In genomic region chr4:129063640-129064039, GRCh38 we compare ENCODE assay signal across 33 cellular contexts.
"Had no signal": no experiment of that assay in that cellular context is flagged by ENCODE, and none has a peak within 500 bp of the region (broad histone marks: within the 10 kb centered on the region; RNA-seq: fewer than 3 reads in every experiment).

No MANE protein-coding gene starts in this region.

- H3K27ac Mint-ChIP-seq: activated B cell treated with CpG ODN at 0.5 μM for 24 hours; activated CD8-positive, alpha-beta T cell treated with anti-CD3 and anti-CD28 coated beads for 36 hours; activated naive CD4-positive, alpha-beta T cell treated with anti-CD3 and anti-CD28 coated beads for 36 hours; activated naive CD4-positive, alpha-beta T cell treated with anti-CD3 and anti-CD28 coated beads, Interleukin-2, amount 50 U/mL, for 24 hours; activated naive CD8-positive, alpha-beta T cell treated with anti-CD3 and anti-CD28 coated beads, Interleukin-2, amount 10 ng/mL, durations not matched to agents 7 days and 5 days; activated T-helper 1 cell treated with anti-CD3 and anti-CD28 coated beads, Interleukin-12 subunit alpha, Interleukin-12 subunit beta, Interleukin-2, Interleukin-4 antibody, amounts not matched to agents 30 ng/mL and 10 ng/mL and 1 ng/mL, durations not matched to agents 14 hours and 24 hours and 36 hours; activated T-helper 2 cell treated with anti-CD3 and anti-CD28 coated beads, Interferon-gamma antibody, Interleukin-2, Interleukin-4, amounts not matched to agents 10 μg/mL and 5 μg/mL and 100 μg/mL, durations not matched to agents 14 hours and 24 hours and 36 hours; brain; effector memory CD8-positive, alpha-beta T cell; T-helper 17 cell; T-helper 2 cell treated with Interferon-gamma antibody and Interleukin-4, amounts not matched to agents 5 μg/mL and 100 μg/mL, for 36 hours had no signal

- H3K27ac ChIP-seq: ascending aorta, gastrocnemius medialis, heart left ventricle, WERI-Rb-1 had no signal

- DNase-seq: activated B cell treated with CpG ODN at 0.5 μM for 24 hours; activated CD4-positive, alpha-beta T cell treated with anti-CD3 and anti-CD28 coated beads for 48 hours; activated CD4-positive, alpha-beta T cell treated with anti-CD3 and anti-CD28 coated beads, Interleukin-2, amount 50 U/mL, for 1 hour; activated CD4-positive, alpha-beta T cell treated with anti-CD3 and anti-CD28 coated beads, Interleukin-2, amount 50 U/mL, for 48 hours; activated CD8-positive, alpha-beta memory T cell treated with anti-CD3 and anti-CD28 coated beads for 24 hours; activated CD8-positive, alpha-beta memory T cell treated with anti-CD3 and anti-CD28 coated beads, Interleukin-2, amount 50 U/mL, for 4 hours; activated CD8-positive, alpha-beta T cell treated with anti-CD3 and anti-CD28 coated beads for 36 hours; activated effector memory CD4-positive, alpha-beta T cell treated with anti-CD3 and anti-CD28 coated beads, Interleukin-2, amount 50 U/mL, for 16 hours; activated naive CD4-positive, alpha-beta T cell treated with anti-CD3 and anti-CD28 coated beads for 36 hours; activated naive CD8-positive, alpha-beta T cell treated with anti-CD3 and anti-CD28 coated beads, Interleukin-2, amount 10 ng/mL, durations not matched to agents 7 days and 5 days; activated T-cell treated with anti-CD3 and anti-CD28 coated beads, Interleukin-2, amount 50 U/mL, for 1 hour; activated T-cell treated with anti-CD3 and anti-CD28 coated beads, Interleukin-2, amount 50 U/mL, for 48 hours; caudate nucleus; cortex of kidney; dermis blood vessel endothelial cell; effector CD4-positive, alpha-beta T cell; effector memory CD8-positive, alpha-beta T cell; foreskin fibroblast; gastrocnemius medialis; glutamatergic neuron; heart left ventricle; T-helper 1 cell; T-helper 17 cell; T1000; WERI-Rb-1 had no signal

- H3K4me1 Mint-ChIP-seq: activated B cell treated with CpG ODN at 0.5 μM for 24 hours; activated naive CD4-positive, alpha-beta T cell treated with anti-CD3 and anti-CD28 coated beads, Interleukin-2, amount 50 U/mL, for 24 hours; brain; T-helper 17 cell had no signal

- ATAC-seq: activated CD4-positive, CD25-positive, alpha-beta regulatory T cell treated with anti-CD3 and anti-CD28 coated beads, Interleukin-2, amount 50 U/mL, for 24 hours; activated CD8-positive, alpha-beta T cell treated with anti-CD3 and anti-CD28 coated beads for 36 hours; effector memory CD8-positive, alpha-beta T cell; esophagus mucosa; gastrocnemius medialis; heart left ventricle; T-helper 17 cell had no signal

- H3K4me3 ChIP-seq: ascending aorta, gastrocnemius medialis, heart left ventricle had no signal

- H3K27me3 Mint-ChIP-seq: activated B cell treated with CpG ODN at 0.5 μM for 24 hours; activated CD8-positive, alpha-beta T cell treated with anti-CD3 and anti-CD28 coated beads for 36 hours; activated naive CD4-positive, alpha-beta T cell treated with anti-CD3 and anti-CD28 coated beads, Interleukin-2, amount 50 U/mL, for 24 hours; activated naive CD8-positive, alpha-beta T cell treated with anti-CD3 and anti-CD28 coated beads, Interleukin-2, amount 10 ng/mL, durations not matched to agents 7 days and 5 days; effector memory CD8-positive, alpha-beta T cell; T-helper 17 cell had no signal

- H3K4me3 Mint-ChIP-seq: activated B cell treated with CpG ODN at 0.5 μM for 24 hours; activated CD8-positive, alpha-beta T cell treated with anti-CD3 and anti-CD28 coated beads for 36 hours; activated naive CD4-positive, alpha-beta T cell treated with anti-CD3 and anti-CD28 coated beads for 36 hours; activated naive CD4-positive, alpha-beta T cell treated with anti-CD3 and anti-CD28 coated beads, Interleukin-2, amount 50 U/mL, for 24 hours; activated naive CD8-positive, alpha-beta T cell treated with anti-CD3 and anti-CD28 coated beads, Interleukin-2, amount 10 ng/mL, durations not matched to agents 7 days and 5 days; activated T-helper 1 cell treated with anti-CD3 and anti-CD28 coated beads, Interleukin-12 subunit alpha, Interleukin-12 subunit beta, Interleukin-2, Interleukin-4 antibody, amounts not matched to agents 30 ng/mL and 10 ng/mL and 1 ng/mL, durations not matched to agents 14 hours and 24 hours and 36 hours; brain; effector memory CD8-positive, alpha-beta T cell; T-helper 17 cell; T-helper 2 cell treated with Interferon-gamma antibody and Interleukin-4, amounts not matched to agents 5 μg/mL and 100 μg/mL, for 36 hours had no signal

- H3K4me1 ChIP-seq: ascending aorta, gastrocnemius medialis, heart left ventricle had no signal

- H3K36me3 ChIP-seq: ascending aorta had no signal

- H3K27me3 ChIP-seq: ascending aorta, gastrocnemius medialis, heart left ventricle had no signal
